8 cellular contexts compared by ENCODE assay signal in genomic region chr15:98648654-98649537, GRCh38. TPM values are rescaled to one million over a fixed set of nuclear protein-coding genes. Genes with fewer than 3 reads are reported as not detected.
DNase-seq lines count a peak whose midpoint lies in the region; ATAC-seq and TF ChIP-seq lines count a peak whose summit lies in the region.

No MANE protein-coding gene starts in this region.

- H3K4me3 Mint-ChIP-seq in progenitor cell of endocrine pancreas (ENCODE audit: low read depth): peak overlapping the region; percentile 83

- peaks cover 20% of the 10 kb centered on the region for H3K4me1 Mint-ChIP-seq in progenitor cell of endocrine pancreas (ENCODE audit: low read depth)

- H3K27ac Mint-ChIP-seq in progenitor cell of endocrine pancreas: peak overlapping the region; percentile 97

- H3K4me3 ChIP-seq in adipocyte (ENCODE audit: low read length) (peak overlapping the region; percentile 90), left ventricle myocardium inferior (peak overlapping the region; percentile 95)

- H3K27me3 ChIP-seq in adipocyte (replicated peaks; ENCODE audit: control insufficient read depth, insufficient read depth, low read length) (peaks cover 9% of the 10 kb centered on the region), left ventricle myocardium inferior (ENCODE audit: low read depth) (peaks cover 25% of the 10 kb centered on the region)

- peak overlapping the region; percentile 89 for H3K9ac ChIP-seq in adipocyte (ENCODE audit: low read length)

- ATAC-seq in GM18520 (IDR thresholded peaks at IDR 0.05; ENCODE audit: unreplicated experiment): peak; percentile 3
- ATAC-seq in HG03045 (IDR thresholded peaks at IDR 0.05; ENCODE audit: unreplicated experiment): peak; percentile 34

- H3K36me3 Mint-ChIP-seq in progenitor cell of endocrine pancreas (ENCODE audit: insufficient read depth): no peaks in the 10 kb centered on the region

- H3K27ac ChIP-seq in left ventricle myocardium inferior (replicated peaks): peak overlapping the region; percentile 98

- intact Hi-C loops in left ventricle myocardium inferior (cut with micrococcal nuclease): no loop called here

- DNase-seq in ACHN (peak; percentile 42), RPMI7951 (ENCODE audit: low read depth) (peak; percentile 53), adipocyte (ENCODE audit: low read depth) (peak; percentile 77), left ventricle myocardium inferior (peak; percentile 58), progenitor cell of endocrine pancreas (ENCODE audit: low spot score, unreplicated experiment) (peak; percentile 32), NCI-H524 treated with DMSO at 0.1 percent for 48 hours (lab: John Stamatoyannopoulos, UW) (no peak)

- in situ Hi-C loops in ACHN (cut with HindIII; ENCODE audit: low pct_ligation_motif_present, low pct_unique_long_range_greater_than_20kb, low sequenced_read_pairs): no loop called here

- H3K36me3 ChIP-seq in adipocyte (ENCODE audit: control insufficient read depth, insufficient read depth, low read length, severe bottlenecking) (no peaks in the 10 kb centered on the region), left ventricle myocardium inferior (no peaks in the 10 kb centered on the region)

- H3K4me1 ChIP-seq in adipocyte (ENCODE audit: control insufficient read depth, insufficient read depth, low read length) (peaks cover 17% of the 10 kb centered on the region), left ventricle myocardium inferior (peaks cover 64% of the 10 kb centered on the region)

- peaks cover 22% of the 10 kb centered on the region for H3K27me3 Mint-ChIP-seq in progenitor cell of endocrine pancreas

- H3K9me3 ChIP-seq in adipocyte (ENCODE audit: control insufficient read depth, low read length) (no peaks in the 10 kb centered on the region), left ventricle myocardium inferior (replicated peaks) (no peaks in the 10 kb centered on the region)

- TF ChIP-seq CTCF in left ventricle myocardium inferior (IDR thresholded peaks at IDR 0.05; ENCODE audit: borderline replicate concordance) (peak; percentile 8), progenitor cell of endocrine pancreas (IDR thresholded peaks at IDR 0.05; ENCODE audit: unreplicated experiment) (no peak)

- no peaks in the 10 kb centered on the region for H3K9me3 Mint-ChIP-seq in progenitor cell of endocrine pancreas (ENCODE audit: low read depth)

RNA-seq across cellular contexts. Expression of gene IGF1R, which starts 0.6 kb away (rescaled TPM):
- 3.0 and 5.9 TPM in 2 replicates for total RNA-seq in RPMI7951 (2014; rRNA removed; shearing (Covaris generic))
- total RNA-seq in left ventricle myocardium inferior: 37.2 TPM
- 106 and 109 TPM in 2 replicates for total RNA-seq in progenitor cell of endocrine pancreas
